ENCODE assay signal across 8 cellular contexts in genomic region chr18:3037423-3037915, GRCh38. TPM values are rescaled to one million over a fixed set of nuclear protein-coding genes. Genes with fewer than 3 reads are reported as not detected.
DNase-seq lines count a peak whose midpoint lies in the region; ATAC-seq and TF ChIP-seq lines count a peak whose summit lies in the region.

No MANE protein-coding gene starts in this region.

- H3K27ac ChIP-seq in heart left ventricle: peak overlapping the region in 1 of 12 donors; percentile 70
- H3K27ac ChIP-seq in thoracic aorta: peak overlapping the region in 1 of 2 donors; percentile 71
- H3K27ac ChIP-seq in caudate nucleus (ENCODE audit: low read depth, low read length): no peak overlapping the region

- 41 to 57% (median 43%) methylated on average over 4 of the region's 4 CpGs for WGBS in heart left ventricle, 4 donors

- H3K4me3 ChIP-seq in heart left ventricle (no peak overlapping the region), thoracic aorta (peak overlapping the region; percentile 8)

- peaks cover 15% of the 10 kb centered on the region for H3K4me1 Mint-ChIP-seq in T-helper 1 cell treated with Interleukin-12 subunit alpha and Interleukin-12 subunit beta and Interleukin-4 antibody, amounts not matched to agents 30 μg/mL and 1 μg/mL, for 36 hours (ENCODE audit: low read depth)

- ATAC-seq in HG03521 (IDR thresholded peaks at IDR 0.05; ENCODE audit: unreplicated experiment) (peak; percentile 92), heart left ventricle (peak in 3 of 4 donors; percentile 53 to 77 (median 63)), thoracic aorta (ENCODE audit: insufficient number of reproducible peaks, low FRiP score, low read depth) (peak; percentile 85)

- peak overlapping the region; percentile 85 for H3K27ac Mint-ChIP-seq in T-helper 1 cell treated with Interleukin-12 subunit alpha and Interleukin-12 subunit beta and Interleukin-4 antibody, amounts not matched to agents 30 μg/mL and 1 μg/mL, for 36 hours

- no peak for TF ChIP-seq CTCF in GM20000 (IDR thresholded peaks at IDR 0.05; ENCODE audit: extremely low read depth, missing control alignments)
- TF ChIP-seq CTCF in heart left ventricle (IDR thresholded peaks at IDR 0.05): no peak
- TF ChIP-seq CTCF in thoracic aorta (IDR thresholded peaks at IDR 0.05): no peak

- no peaks in the 10 kb centered on the region for H3K36me3 ChIP-seq in heart left ventricle
- no peaks in the 10 kb centered on the region for H3K36me3 ChIP-seq in thoracic aorta

- no peak for TF ChIP-seq POLR2A in heart left ventricle (IDR thresholded peaks at IDR 0.05)

- no peaks in the 10 kb centered on the region for H3K27me3 Mint-ChIP-seq in T-helper 1 cell treated with Interleukin-12 subunit alpha and Interleukin-12 subunit beta and Interleukin-4 antibody, amounts not matched to agents 30 μg/mL and 1 μg/mL, for 36 hours (ENCODE audit: low read depth)

- H3K4me1 ChIP-seq in heart left ventricle: peaks cover 0 to 10% (median 0%) of the 10 kb centered on the region in 12 donors
- H3K4me1 ChIP-seq in thoracic aorta (ENCODE audit: control insufficient read depth in 1 of 2, low read depth in 2 of 2): no peaks in the 10 kb centered on the region

- H3K27me3 ChIP-seq in heart left ventricle (no peaks in the 10 kb centered on the region), thoracic aorta (replicated peaks; ENCODE audit: insufficient read depth) (no peaks in the 10 kb centered on the region)

- intact Hi-C loops in heart left ventricle (cut with DNase I): no loop called here

- H3K36me3 Mint-ChIP-seq in T-helper 1 cell treated with Interleukin-12 subunit alpha and Interleukin-12 subunit beta and Interleukin-4 antibody, amounts not matched to agents 30 μg/mL and 1 μg/mL, for 36 hours (ENCODE audit: low read depth): peaks cover 3% of the 10 kb centered on the region

- H3K9me3 Mint-ChIP-seq in T-helper 1 cell treated with Interleukin-12 subunit alpha and Interleukin-12 subunit beta and Interleukin-4 antibody, amounts not matched to agents 30 μg/mL and 1 μg/mL, for 36 hours: no peaks in the 10 kb centered on the region

- no peak overlapping the region for H3K4me3 Mint-ChIP-seq in T-helper 1 cell treated with Interleukin-12 subunit alpha and Interleukin-12 subunit beta and Interleukin-4 antibody, amounts not matched to agents 30 μg/mL and 1 μg/mL, for 36 hours

- DNase-seq in GM04504 (ENCODE audit: low read depth) (peak; percentile 36), GM20000 (ENCODE audit: low spot score) (peak; percentile 68), heart left ventricle (no peak), thoracic aorta (ENCODE audit: low spot score) (no peak), caudate nucleus (lab: John Stamatoyannopoulos, UW) (no peak)
- no peak for DNase-seq in effector CD4-positive, alpha-beta T cell

- H3K9me3 ChIP-seq in heart left ventricle (no peaks in the 10 kb centered on the region), thoracic aorta (no peaks in the 10 kb centered on the region)

RNA-seq across cellular contexts. Expression of gene LPIN2, which starts 24.5 kb away (rescaled TPM):
- total RNA-seq in heart left ventricle (10 to 100 TPM in 6 of 9 donors, 1 to 10 TPM in 3; 6.1 to 21.6 (median 10.9) TPM), thoracic aorta (10 to 100 TPM; 30.6 to 42.3 TPM)
- polyA plus RNA-seq in heart left ventricle: 10 to 100 TPM in 1 of 2 donors, 1 to 10 TPM in 1; 1.9 to 12.8 TPM

Comparison
In these comparisons a context has a peak if more than half of its experiments do, and no peak if none do; other contexts are left out.
1. DNase-seq: peak in GM04504 (single experiment) and GM20000 (single experiment); none in heart left ventricle (0 of 5), thoracic aorta (single experiment), effector CD4-positive, alpha-beta T cell (single experiment) and caudate nucleus (0 of 61).
2. Peak in every context shown above with its lines, with median percentiles within 50 percentile points of each other: ATAC-seq.